8 cellular contexts compared by ENCODE assay signal in the genomic region with DNA sequence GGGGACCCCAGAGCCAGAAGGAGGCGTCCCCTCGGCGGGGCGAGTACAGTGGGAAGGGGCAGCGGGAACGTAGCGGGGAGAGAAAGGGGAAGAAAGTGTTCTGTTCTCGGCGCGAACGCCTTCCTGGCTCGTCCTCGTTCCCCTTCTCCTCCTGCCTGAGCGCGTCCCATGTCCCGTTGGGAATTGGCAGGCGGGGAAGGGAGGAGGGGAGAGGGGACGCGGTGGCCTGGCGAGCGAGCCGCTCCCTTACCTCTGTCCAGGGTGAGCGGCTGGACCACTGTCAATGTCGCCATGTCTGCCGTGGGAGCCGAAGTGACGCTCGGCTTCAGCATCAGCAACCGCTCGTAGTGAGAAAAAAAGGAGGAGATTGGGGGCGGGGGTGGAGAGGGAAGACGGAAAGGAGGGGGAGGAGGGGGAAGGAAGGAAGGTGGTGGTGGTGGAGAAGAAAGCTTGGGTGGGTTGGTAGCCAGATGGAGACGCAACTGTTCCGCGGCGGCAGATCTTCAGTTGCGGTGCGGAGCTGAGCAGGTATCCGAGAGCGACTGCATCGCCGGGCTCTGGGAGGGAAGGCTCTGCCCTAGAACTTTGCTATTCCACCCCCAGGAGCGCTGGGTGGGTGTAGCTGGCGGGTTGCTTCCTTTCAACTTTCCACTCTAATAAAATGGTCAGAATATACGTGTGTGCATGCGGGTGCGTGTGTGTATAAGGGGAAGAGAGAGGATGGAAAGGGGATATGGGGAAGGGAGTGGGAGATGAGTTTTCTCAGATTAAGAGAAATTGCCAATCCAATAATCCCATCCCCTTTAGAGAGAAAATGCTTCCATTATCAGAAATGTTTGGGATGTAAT. TPM values are rescaled to one million over a fixed set of nuclear protein-coding genes. Genes with fewer than 3 reads are reported as not detected.
A peak's percentile ranks its signal among the peaks of the same experiment; 100 is the strongest.
DNase-seq lines count a peak whose midpoint lies in the region; ATAC-seq and TF ChIP-seq lines count a peak whose summit lies in the region.

A gene with protein sequence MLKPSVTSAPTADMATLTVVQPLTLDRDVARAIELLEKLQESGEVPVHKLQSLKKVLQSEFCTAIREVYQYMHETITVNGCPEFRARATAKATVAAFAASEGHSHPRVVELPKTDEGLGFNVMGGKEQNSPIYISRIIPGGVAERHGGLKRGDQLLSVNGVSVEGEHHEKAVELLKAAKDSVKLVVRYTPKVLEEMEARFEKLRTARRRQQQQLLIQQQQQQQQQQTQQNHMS (minus strand): TSS at position 544 of the 848 bp plus-strand sequence. CDS start 212 bp downstream, at position 332.

- peak within 1 kb of the TSS; percentile 15 to 68 (median 67); a peak in 20 of 22 replicates for H3K9ac ChIP-seq in BLaER1 treated with 17β-estradiol and CSF1 and Interleukin-3, amounts not matched to agents 10 nM and 100 nM
- no peak within 1 kb of the TSS for H3K9ac ChIP-seq in Karpas-422 (ENCODE audit: low read length)

- peak within 1 kb of the TSS; percentile 86 to 100 (median 98) for H3K4me2 ChIP-seq in BLaER1 treated with 17β-estradiol and CSF1 and Interleukin-3, amounts not matched to agents 10 nM and 100 nM
- H3K4me2 ChIP-seq in Karpas-422 (ENCODE audit: low read depth, low read length, poor library complexity, severe bottlenecking): no peak within 1 kb of the TSS

- H4K20me1 ChIP-seq in BLaER1 treated with 17β-estradiol and CSF1 and Interleukin-3, amounts not matched to agents 10 nM and 100 nM: peaks cover 0 to 7% (median 0%) of the 10 kb centered on the region in 11 experiments; a peak in 1 of 22 replicates
- H4K20me1 ChIP-seq in Karpas-422 (ENCODE audit: insufficient read depth, low read depth, low read length): no peaks in the 10 kb centered on the region

- peak within 1 kb of the TSS; percentile 96 for H3K4me3 Mint-ChIP-seq in glutamatergic neuron (ENCODE audit: unreplicated experiment)
- no peak within 1 kb of the TSS for H3K4me3 Mint-ChIP-seq in activated CD8-positive, alpha-beta T cell treated with anti-CD3 and anti-CD28 coated beads, Interleukin-2, amount 10 ng/mL, durations not matched to agents 7 days and 5 days

- 0 out of 22 replicates have a peak, but pooled peaks cover 0 to 4% (median 0%) of the 10 kb centered on the region in 11 experiments for H3K9me3 ChIP-seq in BLaER1 treated with 17β-estradiol and CSF1 and Interleukin-3, amounts not matched to agents 10 nM and 100 nM (replicated peaks in 1 of 11)
- no peaks in the 10 kb centered on the region for H3K9me3 ChIP-seq in Karpas-422 (ENCODE audit: low read length)

- H3K79me2 ChIP-seq in Karpas-422 (ENCODE audit: low read length): no peaks in the 10 kb centered on the region

- H3K27ac ChIP-seq in BLaER1 treated with 17β-estradiol and CSF1 and Interleukin-3, amounts not matched to agents 10 nM and 100 nM: 0 out of 22 replicates have a peak within 1 kb of the TSS, but pooled peaks of 2 of the 11 experiments have one; percentile 13 to 37
- H3K27ac ChIP-seq in Karpas-422 (ENCODE audit: low read length): no peak within 1 kb of the TSS

- no peaks in the 10 kb centered on the region for H3K36me3 ChIP-seq in BLaER1 treated with 17β-estradiol and CSF1 and Interleukin-3, amounts not matched to agents 10 nM and 100 nM
- H3K36me3 ChIP-seq in Karpas-422 (ENCODE audit: insufficient read depth, low read length): no peaks in the 10 kb centered on the region

- H3K27me3 Mint-ChIP-seq in glutamatergic neuron (ENCODE audit: unreplicated experiment): peaks cover 11% of the 10 kb centered on the region
- H3K27me3 Mint-ChIP-seq in activated CD8-positive, alpha-beta T cell treated with anti-CD3 and anti-CD28 coated beads, Interleukin-2, amount 10 ng/mL, durations not matched to agents 7 days and 5 days (ENCODE audit: low read depth): peaks cover 27% of the 10 kb centered on the region

- H3K9me3 Mint-ChIP-seq in glutamatergic neuron (ENCODE audit: unreplicated experiment): peaks cover 7% of the 10 kb centered on the region
- peaks cover 6% of the 10 kb centered on the region for H3K9me3 Mint-ChIP-seq in activated CD8-positive, alpha-beta T cell treated with anti-CD3 and anti-CD28 coated beads, Interleukin-2, amount 10 ng/mL, durations not matched to agents 7 days and 5 days (ENCODE audit: insufficient read depth)

- POLR2A ChIA-PET in activated CD8-positive, alpha-beta T cell treated with anti-CD3 and anti-CD28 coated beads, Interleukin-2, amount 10 ng/mL, durations not matched to agents 7 days and 5 days (lab: Charles Lee): no interaction called here

- H3K4me1 Mint-ChIP-seq in glutamatergic neuron (ENCODE audit: low read depth, unreplicated experiment): peaks cover 11% of the 10 kb centered on the region
- peaks cover 4% of the 10 kb centered on the region for H3K4me1 Mint-ChIP-seq in activated CD8-positive, alpha-beta T cell treated with anti-CD3 and anti-CD28 coated beads, Interleukin-2, amount 10 ng/mL, durations not matched to agents 7 days and 5 days (ENCODE audit: low read depth)

- no peak within 1 kb of the TSS for H2AFZ ChIP-seq in Karpas-422 (ENCODE audit: low read length)

- peak; percentile 23 for ATAC-seq in GM19395 (IDR thresholded peaks at IDR 0.05; ENCODE audit: unreplicated experiment)
- ATAC-seq in HG03520 (IDR thresholded peaks at IDR 0.05; ENCODE audit: unreplicated experiment): peak; percentile 20
- peak; percentile 47 for ATAC-seq in SK-N-SH treated with all-trans-retinoic acid at 6 μM for 48 hours
- ATAC-seq in activated CD8-positive, alpha-beta T cell treated with anti-CD3 and anti-CD28 coated beads, Interleukin-2, amount 10 ng/mL, durations not matched to agents 7 days and 5 days: no peak

- H3K9me2 ChIP-seq in Karpas-422 (replicated peaks; ENCODE audit: insufficient read depth, low read length): no peaks in the 10 kb centered on the region

- H3K4me1 ChIP-seq in BLaER1 treated with 17β-estradiol and CSF1 and Interleukin-3, amounts not matched to agents 10 nM and 100 nM: peaks cover 5 to 20% (median 11%) of the 10 kb centered on the region in 10 experiments; a peak in 8 of 20 replicates
- no peaks in the 10 kb centered on the region for H3K4me1 ChIP-seq in Karpas-422 (ENCODE audit: low read length)

- no peak for TF ChIP-seq CTCF in glutamatergic neuron (IDR thresholded peaks at IDR 0.05; ENCODE audit: partially characterized antibody, unreplicated experiment)

- H3K36me3 Mint-ChIP-seq in glutamatergic neuron (ENCODE audit: unreplicated experiment): no peaks in the 10 kb centered on the region
- H3K36me3 Mint-ChIP-seq in activated CD8-positive, alpha-beta T cell treated with anti-CD3 and anti-CD28 coated beads, Interleukin-2, amount 10 ng/mL, durations not matched to agents 7 days and 5 days (ENCODE audit: low read depth): no peaks in the 10 kb centered on the region

- DNase-seq in glutamatergic neuron (peak; percentile 78), nucleus accumbens (lab: John Stamatoyannopoulos, UW) (peak in 42 of 56 donors; percentile 6 to 75 (median 48)), Karpas-422 (no peak)
- no peak for DNase-seq in activated CD8-positive, alpha-beta T cell treated with anti-CD3 and anti-CD28 coated beads, Interleukin-2, amount 10 ng/mL, durations not matched to agents 7 days and 5 days

- CTCF ChIA-PET in activated CD8-positive, alpha-beta T cell treated with anti-CD3 and anti-CD28 coated beads, Interleukin-2, amount 10 ng/mL, durations not matched to agents 7 days and 5 days (lab: Charles Lee): no interaction called here

- peak within 1 kb of the TSS; percentile 61 to 79 (median 68) for H3K4me3 ChIP-seq in BLaER1 treated with 17β-estradiol and CSF1 and Interleukin-3, amounts not matched to agents 10 nM and 100 nM
- no peak within 1 kb of the TSS for H3K4me3 ChIP-seq in Karpas-422 (ENCODE audit: low read length)

- peak within 1 kb of the TSS; percentile 97 for H3K27ac Mint-ChIP-seq in glutamatergic neuron (ENCODE audit: unreplicated experiment)
- no peak within 1 kb of the TSS for H3K27ac Mint-ChIP-seq in activated CD8-positive, alpha-beta T cell treated with anti-CD3 and anti-CD28 coated beads, Interleukin-2, amount 10 ng/mL, durations not matched to agents 7 days and 5 days

- H3K27me3 ChIP-seq in BLaER1 treated with 17β-estradiol and CSF1 and Interleukin-3, amounts not matched to agents 10 nM and 100 nM: peaks cover 39 to 56% (median 53%) of the 10 kb centered on the region in 11 experiments
- no peaks in the 10 kb centered on the region for H3K27me3 ChIP-seq in Karpas-422 (ENCODE audit: low read length)

TF ChIP-seq in SK-N-SH treated with all-trans-retinoic acid at 6 μM for 48 hours, 23 proteins besides CTCF, POLR2A, EP300 and RAD21 (continues in another document):
- TF ChIP-seq ISL1 (CRISPR knock-in tag; IDR thresholded peaks at IDR 0.05) (no peak), SNAI2 (CRISPR knock-in tag; IDR thresholded peaks at IDR 0.05) (no peak), BACH2 (CRISPR knock-in tag; IDR thresholded peaks at IDR 0.05; ENCODE audit: borderline replicate concordance) (no peak)
- TF ChIP-seq, protein P1, sequence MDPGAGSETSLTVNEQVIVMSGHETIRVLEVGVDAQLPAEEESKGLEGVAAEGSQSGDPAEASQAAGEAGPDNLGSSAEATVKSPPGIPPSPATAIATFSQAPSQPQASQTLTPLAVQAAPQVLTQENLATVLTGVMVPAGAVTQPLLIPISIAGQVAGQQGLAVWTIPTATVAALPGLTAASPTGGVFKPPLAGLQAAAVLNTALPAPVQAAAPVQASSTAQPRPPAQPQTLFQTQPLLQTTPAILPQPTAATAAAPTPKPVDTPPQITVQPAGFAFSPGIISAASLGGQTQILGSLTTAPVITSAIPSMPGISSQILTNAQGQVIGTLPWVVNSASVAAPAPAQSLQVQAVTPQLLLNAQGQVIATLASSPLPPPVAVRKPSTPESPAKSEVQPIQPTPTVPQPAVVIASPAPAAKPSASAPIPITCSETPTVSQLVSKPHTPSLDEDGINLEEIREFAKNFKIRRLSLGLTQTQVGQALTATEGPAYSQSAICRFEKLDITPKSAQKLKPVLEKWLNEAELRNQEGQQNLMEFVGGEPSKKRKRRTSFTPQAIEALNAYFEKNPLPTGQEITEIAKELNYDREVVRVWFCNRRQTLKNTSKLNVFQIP (CRISPR knock-in tag; IDR thresholded peaks at IDR 0.05; ENCODE audit: borderline replicate concordance, low read depth): no peak
- TF ChIP-seq, protein P2, sequence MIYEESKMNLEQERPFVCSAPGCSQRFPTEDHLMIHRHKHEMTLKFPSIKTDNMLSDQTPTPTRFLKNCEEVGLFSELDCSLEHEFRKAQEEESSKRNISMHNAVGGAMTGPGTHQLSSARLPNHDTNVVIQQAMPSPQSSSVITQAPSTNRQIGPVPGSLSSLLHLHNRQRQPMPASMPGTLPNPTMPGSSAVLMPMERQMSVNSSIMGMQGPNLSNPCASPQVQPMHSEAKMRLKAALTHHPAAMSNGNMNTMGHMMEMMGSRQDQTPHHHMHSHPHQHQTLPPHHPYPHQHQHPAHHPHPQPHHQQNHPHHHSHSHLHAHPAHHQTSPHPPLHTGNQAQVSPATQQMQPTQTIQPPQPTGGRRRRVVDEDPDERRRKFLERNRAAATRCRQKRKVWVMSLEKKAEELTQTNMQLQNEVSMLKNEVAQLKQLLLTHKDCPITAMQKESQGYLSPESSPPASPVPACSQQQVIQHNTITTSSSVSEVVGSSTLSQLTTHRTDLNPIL (CRISPR knock-in tag; IDR thresholded peaks at IDR 0.05; ENCODE audit: low read depth): no peak

RNA-seq across cellular contexts. Expression of the gene that starts here (rescaled TPM):
- 41.9 TPM for total RNA-seq in glutamatergic neuron (ENCODE audit: unreplicated experiment)
- total RNA-seq in activated CD8-positive, alpha-beta T cell treated with anti-CD3 and anti-CD28 coated beads, Interleukin-2, amount 10 ng/mL, durations not matched to agents 7 days and 5 days: not detected
- 0.04 and 0.15 TPM in 2 replicates for total RNA-seq in Karpas-422 (2014; rRNA removed; shearing (Covaris generic); ENCODE audit: low replicate concordance)

Comparison
In these comparisons a context has a peak if more than half of its experiments do, and no peak if none do; other contexts are left out.
1. RNA of the gene that starts here (total RNA-seq): 41.9 TPM in glutamatergic neuron (single experiment); 0.04 to 0.15 TPM in Karpas-422 and not detected in activated CD8-positive, alpha-beta T cell treated with anti-CD3 and anti-CD28 coated beads, Interleukin-2, amount 10 ng/mL, durations not matched to agents 7 days and 5 days; every median in the first group is over 10 times any median in the second.
2. DNase-seq: peak in glutamatergic neuron (single experiment) and nucleus accumbens (42 of 56); none in activated CD8-positive, alpha-beta T cell treated with anti-CD3 and anti-CD28 coated beads, Interleukin-2, amount 10 ng/mL, durations not matched to agents 7 days and 5 days (single experiment) and Karpas-422 (single experiment).